14 cellular contexts compared by ENCODE assay signal in genomic region chr18:9661564-9661963, GRCh38. TPM values are rescaled to one million over a fixed set of nuclear protein-coding genes. Genes with fewer than 3 reads are reported as not detected.
DNase-seq lines count a peak whose midpoint lies in the region; ATAC-seq and TF ChIP-seq lines count a peak whose summit lies in the region.
"Had no signal": no experiment of that assay in that cellular context is flagged by ENCODE, and none has a peak within 500 bp of the region (broad histone marks: within the 10 kb centered on the region; RNA-seq: fewer than 3 reads in every experiment).

No MANE protein-coding gene starts in this region.

- dilution Hi-C loops in IMR-90 (cut with HindIII; ENCODE audit: low sequenced_read_pairs, unreplicated experiment): no loop called here

- BruUV-seq in IMR-90 (replicated peaks; lab: Mats Ljungman, UMichigan): no TSS peak

- TF ChIP-seq RAD21 in IMR-90 (IDR thresholded peaks at IDR 0.05; ENCODE audit: low read length): peak; percentile 61

- H2AFZ ChIP-seq in IMR-90 (replicated peaks; ENCODE audit: low read length, poor library complexity): no peak overlapping the region

- no peaks in the 10 kb centered on the region for H4K20me1 ChIP-seq in IMR-90 (ENCODE audit: insufficient read depth, low read length)

- H3K4me3 ChIP-seq in BJ (ENCODE audit: low read depth, low read length): no peak overlapping the region
- no peak overlapping the region for H3K4me3 ChIP-seq in IMR-90 (ENCODE audit: insufficient read depth, low read depth, low read length)
- no peak overlapping the region for H3K4me3 ChIP-seq in astrocyte of the spinal cord (ENCODE audit: low read depth, low read length)
- no peak overlapping the region for H3K4me3 ChIP-seq in coronary artery
- H3K4me3 ChIP-seq: spleen, tibial artery had no signal

- H2AK9ac ChIP-seq in IMR-90 (replicated peaks; ENCODE audit: low read depth, low read length, poor library complexity): no peak overlapping the region

- no peaks in the 10 kb centered on the region for H3K9me3 ChIP-seq in IMR-90 (ENCODE audit: control insufficient read depth, insufficient read depth, low read length)
- H3K9me3 ChIP-seq: spleen, tibial artery had no signal

- H2BK20ac ChIP-seq in IMR-90 (ENCODE audit: low read depth, low read length): no peak overlapping the region

- no peaks in the 10 kb centered on the region for H3K79me1 ChIP-seq in IMR-90 (ENCODE audit: low read depth in 1 of 2, low read length in 2 of 2)

- POLR2A ChIA-PET in BJ (lab: Charles Lee): no interaction called here
- POLR2A ChIA-PET in IMR-90 (lab: Charles Lee; ENCODE audit: unreplicated experiment): interaction anchor here (0.9 kb wide), 1 partner anchor 49 kb away, joined by 3 read pairs; no protein-coding TSS in a partner anchor

- H4K5ac ChIP-seq in IMR-90 (ENCODE audit: low read depth, low read length): no peak overlapping the region

- H3K36me3 ChIP-seq in BJ (ENCODE audit: control insufficient read depth, insufficient read depth, low read length) (no peaks in the 10 kb centered on the region), IMR-90 (ENCODE audit: control insufficient read depth, insufficient read depth, low read length) (no peaks in the 10 kb centered on the region)
- H3K36me3 ChIP-seq: spleen, tibial artery had no signal

- H3K9me1 ChIP-seq in IMR-90 (ENCODE audit: insufficient read depth, low read length): no peaks in the 10 kb centered on the region

- H3K18ac ChIP-seq in IMR-90 (ENCODE audit: low read depth, low read length): no peak overlapping the region

- H3K27me3 ChIP-seq in BJ (ENCODE audit: control insufficient read depth, insufficient read depth, low read length) (no peaks in the 10 kb centered on the region), IMR-90 (ENCODE audit: control insufficient read depth, insufficient read depth, low read length) (no peaks in the 10 kb centered on the region)
- H3K27me3 ChIP-seq: spleen, tibial artery had no signal

- no peak overlapping the region for H4K91ac ChIP-seq in IMR-90 (ENCODE audit: insufficient read depth, low read depth, low read length)

- no peak overlapping the region for H3K27ac ChIP-seq in IMR-90 (ENCODE audit: insufficient read depth, low read length)
- no peak overlapping the region for H3K27ac ChIP-seq in coronary artery
- H3K27ac ChIP-seq: spleen, tibial artery had no signal

- H3K4me2 ChIP-seq in IMR-90 (ENCODE audit: low read depth, low read length): no peak overlapping the region

- no peak overlapping the region for H3K14ac ChIP-seq in IMR-90 (replicated peaks; ENCODE audit: low read depth, low read length)

- H3K9ac ChIP-seq in IMR-90 (ENCODE audit: low read depth, low read length): no peak overlapping the region

- intact Hi-C loops in IMR-90 (cut with micrococcal nuclease): no loop called here

- H2BK15ac ChIP-seq in IMR-90 (ENCODE audit: low read depth, low read length): no peak overlapping the region

- no peak overlapping the region for H3K4ac ChIP-seq in IMR-90 (ENCODE audit: low read depth, low read length)

- CTCF ChIA-PET in BJ (lab: Yijun Ruan, JAX): interaction anchor here (0.6 to 3.9 kb wide), 12 partner anchors 9 to 590 kb away, joined by 3 to 20 read pairs (median 4); no protein-coding TSS in a partner anchor
- CTCF ChIA-PET in IMR-90 (lab: Yijun Ruan, JAX): interaction anchor here (0.7 to 1.9 kb wide), 5 partner anchors 29 to 89 kb away, joined by 4 to 7 read pairs (median 5); no protein-coding TSS in a partner anchor

- H2BK120ac ChIP-seq in IMR-90 (ENCODE audit: low read depth, low read length): no peak overlapping the region

- no peak for TF ChIP-seq POLR2A in IMR-90 (IDR thresholded peaks at IDR 0.05; ENCODE audit: low read depth, low read length)

- ATAC-seq in IMR-90 (ENCODE audit: low read depth): peak; percentile 51; the same call in 1 of the 2 replicates
- ATAC-seq: left ventricle myocardium superior had no signal

- H4K8ac ChIP-seq in IMR-90 (ENCODE audit: low read depth in 2 of 2, low read length in 2 of 2): no peak overlapping the region

- TF ChIP-seq CTCF in BJ (IDR thresholded peaks at IDR 0.05; ENCODE audit: insufficient read depth, low read depth, low read length) (peak; percentile 38), IMR-90 (conservative IDR thresholded peaks at IDR 0.05; ENCODE audit: low read depth, low read length) (peak; percentile 52), astrocyte of the spinal cord (IDR thresholded peaks at IDR 0.05; ENCODE audit: low read depth, low read length) (peak; percentile 43), coronary artery (IDR thresholded peaks at IDR 0.05) (no peak)

- H3K23ac ChIP-seq in IMR-90 (ENCODE audit: low read depth, low read length): no peak overlapping the region

- H2AK5ac ChIP-seq in IMR-90 (ENCODE audit: low read depth, low read length): peak overlapping the region; percentile 15; the same call in 1 of the 2 replicates

- DNase-seq in BJ (ENCODE audit: low read depth): no peak
- DNase-seq in IMR-90: peak; percentile 40
- no peak for DNase-seq in astrocyte of the spinal cord (ENCODE audit: low read depth, low spot score)
- DNase-seq in iPS-NIHi11 (ENCODE audit: low spot score): peak; percentile 30
- DNase-seq in NCI-H1048 (lab: John Stamatoyannopoulos, UW): no peak
- DNase-seq in kidney glomerular epithelial cell (lab: John Stamatoyannopoulos, UW): no peak
- no peak for DNase-seq in coronary artery (ENCODE audit: low spot score)
- no peak for DNase-seq in cortex of kidney (lab: John Stamatoyannopoulos, UW)
- DNase-seq: activated naive CD8-positive, alpha-beta T cell treated with anti-CD3 and anti-CD28 coated beads for 36 hours; left ventricle myocardium superior; NCI-H2171; nucleus accumbens; spleen; tibial artery had no signal

- no peak overlapping the region for H3K56ac ChIP-seq in IMR-90 (ENCODE audit: extremely low read depth, insufficient read depth, low read length)

- WGBS in IMR-90 (ENCODE audit: extremely low coverage in 2 of 2, insufficient read length in 1 of 2), 2 experiments: no CpG with 5 or more reads among the region's 1 CpG

- in situ Hi-C loops in IMR-90 (cut with MboI; ENCODE audit: low sequenced_read_pairs) (no loop called here), astrocyte of the spinal cord (cut with HindIII; ENCODE audit: low sequenced_read_pairs) (no loop called here)

- no peaks in the 10 kb centered on the region for H3K4me1 ChIP-seq in IMR-90 (ENCODE audit: control insufficient read depth, insufficient read depth, low read length)
- H3K4me1 ChIP-seq: spleen had no signal

- no peak overlapping the region for H2BK5ac ChIP-seq in IMR-90 (ENCODE audit: low read depth, low read length, poor library complexity, severe bottlenecking)

TF ChIP-seq in IMR-90, 13 proteins besides CTCF, POLR2A, EP300 and RAD21:
- TF ChIP-seq SMC3 (IDR thresholded peaks at IDR 0.05; ENCODE audit: low read depth, low read length): peak; percentile 48
- no peak for TF ChIP-seq FOS (IDR thresholded peaks at IDR 0.05; ENCODE audit: low read depth, low read length)

RNA-seq across cellular contexts. Expression of gene RAB31, which starts 46.5 kb away (rescaled TPM):
- polyA plus RNA-seq in BJ (2011; rRNA removed) (30.5 and 37.2 TPM in 2 replicates), IMR-90 (2012; rRNA removed) (12.3 and 13.8 TPM in 2 replicates)
- 25.3 and 44.7 TPM in 2 replicates for polyA minus RNA-seq in BJ (2011; rRNA and poly(A)+ RNA removed)
- total RNA-seq in IMR-90 (2012; rRNA removed): 26.9 and 28.9 TPM in 2 replicates
- polyA plus RNA-seq in IMR-90 (2012; cell fraction: cytosol; rRNA removed): 5.7 and 7.0 TPM in 2 replicates
- polyA plus RNA-seq in IMR-90 (2012; cell fraction: nucleus; rRNA removed; ENCODE audit: low replicate concordance): 13.4 and 18.7 TPM in 2 replicates

RNA-seq across cellular contexts. Expression of gene PPP4R1, which starts 47.2 kb away (rescaled TPM):
- 91.4 and 135 TPM in 2 replicates for polyA plus RNA-seq in BJ (2011; rRNA removed)
- 105 and 148 TPM in 2 replicates for polyA minus RNA-seq in BJ (2011; rRNA and poly(A)+ RNA removed)
- total RNA-seq in IMR-90 (2012; rRNA removed): 123 and 131 TPM in 2 replicates
- 70.9 and 80.6 TPM in 2 replicates for polyA plus RNA-seq in IMR-90 (2012; rRNA removed)
- 40.7 and 121 TPM in 2 replicates for polyA plus RNA-seq in IMR-90 (2012; cell fraction: cytosol; rRNA removed)
- polyA plus RNA-seq in IMR-90 (2012; cell fraction: nucleus; rRNA removed; ENCODE audit: low replicate concordance): 131 and 135 TPM in 2 replicates

Comparison
In these comparisons a context has a peak if more than half of its experiments do, and no peak if none do; other contexts are left out.
1. DNase-seq: peak in IMR-90 (single experiment) and iPS-NIHi11 (single experiment); none in BJ (single experiment), astrocyte of the spinal cord (single experiment), NCI-H1048 (single experiment), kidney glomerular epithelial cell (single experiment), coronary artery (single experiment) and cortex of kidney (single experiment).